Comparison of ENCODE assay signal across 12 cellular contexts in genomic region chr1:150061632-150062101, GRCh38. TPM values are rescaled to one million over a fixed set of nuclear protein-coding genes. Genes with fewer than 3 reads are reported as not detected.
A peak's percentile ranks its signal among the peaks of the same experiment; 100 is the strongest.
DNase-seq lines count a peak whose midpoint lies in the region; ATAC-seq, FAIRE-seq and TF ChIP-seq lines count a peak whose summit lies in the region.
"Had no signal": no experiment of that assay in that cellular context is flagged by ENCODE, and none has a peak within 500 bp of the region (broad histone marks: within the 10 kb centered on the region; RNA-seq: fewer than 3 reads in every experiment).

No MANE protein-coding gene starts in this region.

- no peaks in the 10 kb centered on the region for H3K36me3 ChIP-seq in MG63

- no peaks in the 10 kb centered on the region for H3K4me1 Mint-ChIP-seq in stimulated activated memory B cell treated with anti-CD40 and anti-IgM and Interleukin-4, amounts not matched to agents 10 μg/mL and 1 μg/mL and 100 μg/mL, for 72 hours

- no peaks in the 10 kb centered on the region for H3K27me3 Mint-ChIP-seq in stimulated activated memory B cell treated with anti-CD40 and anti-IgM and Interleukin-4, amounts not matched to agents 10 μg/mL and 1 μg/mL and 100 μg/mL, for 72 hours

- H3K9me3 ChIP-seq in MG63 = no peaks in the 10 kb centered on the region

- FAIRE-seq in urothelium cell line (lab: Jason Lieb, UNC) = no peak

- H3K36me3 Mint-ChIP-seq in stimulated activated memory B cell treated with anti-CD40 and anti-IgM and Interleukin-4, amounts not matched to agents 10 μg/mL and 1 μg/mL and 100 μg/mL, for 72 hours = peaks cover 5% of the 10 kb centered on the region
- H3K36me3 Mint-ChIP-seq: CD14-positive monocyte had no signal

- no peak for TF ChIP-seq CTCF in AG09309 (IDR thresholded peaks at IDR 0.05; ENCODE audit: control insufficient read depth, insufficient read depth, low read depth, low read length, missing control alignments)

- H3K4me3 Mint-ChIP-seq in stimulated activated memory B cell treated with anti-CD40 and anti-IgM and Interleukin-4, amounts not matched to agents 10 μg/mL and 1 μg/mL and 100 μg/mL, for 72 hours = no peak overlapping the region
- H3K4me3 Mint-ChIP-seq: activated naive CD8-positive, alpha-beta T cell treated with anti-CD3 and anti-CD28 coated beads, Interleukin-2, amount 10 ng/mL, durations not matched to agents 7 days and 5 days had no signal

- no peaks in the 10 kb centered on the region for H3K27me3 ChIP-seq in MG63

- DNase-seq in AG09309 (ENCODE audit: low read depth) = peak; percentile 89
- peak; percentile 54 for DNase-seq in MG63
- peak; percentile 61 for DNase-seq in epithelial cell of prostate (ENCODE audit: low read depth, low spot score)
- peak; percentile 49 for DNase-seq in non-pigmented ciliary epithelial cell (ENCODE audit: low read depth)
- DNase-seq in NCI-H446 treated with DMSO at 0.1 percent for 48 hours (lab: John Stamatoyannopoulos, UW) = no peak
- no peak for DNase-seq in T-helper 1 cell
- no peak for DNase-seq in urothelium cell line (ENCODE audit: low spot score)
- DNase-seq: activated CD4-positive, alpha-beta T cell treated with anti-CD3 and anti-CD28 coated beads, Interleukin-2, amount 50 U/mL, for 48 hours; activated naive CD8-positive, alpha-beta T cell treated with anti-CD3 and anti-CD28 coated beads, Interleukin-2, amount 10 ng/mL, durations not matched to agents 7 days and 5 days; NCI-H345 had no signal

- H3K27ac Mint-ChIP-seq in stimulated activated memory B cell treated with anti-CD40 and anti-IgM and Interleukin-4, amounts not matched to agents 10 μg/mL and 1 μg/mL and 100 μg/mL, for 72 hours = no peak overlapping the region
- H3K27ac Mint-ChIP-seq: activated naive CD8-positive, alpha-beta T cell treated with anti-CD3 and anti-CD28 coated beads, Interleukin-2, amount 10 ng/mL, durations not matched to agents 7 days and 5 days; CD14-positive monocyte had no signal

- H3K4me3 ChIP-seq in AG09309 (ENCODE audit: control insufficient read depth, low read depth, low read length) = no peak overlapping the region
- no peak overlapping the region for H3K4me3 ChIP-seq in MG63

- no peaks in the 10 kb centered on the region for H3K9me3 Mint-ChIP-seq in stimulated activated memory B cell treated with anti-CD40 and anti-IgM and Interleukin-4, amounts not matched to agents 10 μg/mL and 1 μg/mL and 100 μg/mL, for 72 hours
- H3K9me3 Mint-ChIP-seq: activated naive CD8-positive, alpha-beta T cell treated with anti-CD3 and anti-CD28 coated beads, Interleukin-2, amount 10 ng/mL, durations not matched to agents 7 days and 5 days had no signal

- no peak for ATAC-seq in stimulated activated memory B cell treated with anti-CD40 and anti-IgM and Interleukin-4, amounts not matched to agents 10 μg/mL and 1 μg/mL and 100 μg/mL, for 72 hours

- peak overlapping the region; percentile 56 for H3K27ac ChIP-seq in epithelial cell of prostate

RNA-seq across cellular contexts. Expression of gene VPS45, which starts 5.9 kb away (rescaled TPM):
- 26.4 and 47.3 TPM in 2 replicates for total RNA-seq in MG63 (2014; rRNA removed; shearing (Covaris generic); ENCODE audit: low replicate concordance)

RNA-seq across cellular contexts. Expression of gene OTUD7B, which starts 51.1 kb away (rescaled TPM):
- total RNA-seq in MG63 (2014; rRNA removed; shearing (Covaris generic); ENCODE audit: low replicate concordance) = 6.5 and 9.0 TPM in 2 replicates

Comparison
In these comparisons a context has a peak if more than half of its experiments do, and no peak if none do; other contexts are left out.
1. DNase-seq: peak in AG09309 (single experiment), MG63 (single experiment), epithelial cell of prostate (single experiment) and non-pigmented ciliary epithelial cell (single experiment); none in NCI-H446 treated with DMSO at 0.1 percent for 48 hours (single experiment), T-helper 1 cell (0 of 5) and urothelium cell line (single experiment).